1 cellular context compared by ENCODE assay signal in genomic region chr22:50083462-50084081, GRCh38.
TF ChIP-seq lines count a peak whose summit lies in the region.

No MANE protein-coding gene starts in this region.

TF ChIP-seq in GM23338, 12 proteins besides CTCF, POLR2A, EP300 and RAD21:
- TF ChIP-seq POLR2AphosphoS5 (IDR thresholded peaks at IDR 0.05; ENCODE audit: low read depth) = no peak
